In the genomic region with DNA sequence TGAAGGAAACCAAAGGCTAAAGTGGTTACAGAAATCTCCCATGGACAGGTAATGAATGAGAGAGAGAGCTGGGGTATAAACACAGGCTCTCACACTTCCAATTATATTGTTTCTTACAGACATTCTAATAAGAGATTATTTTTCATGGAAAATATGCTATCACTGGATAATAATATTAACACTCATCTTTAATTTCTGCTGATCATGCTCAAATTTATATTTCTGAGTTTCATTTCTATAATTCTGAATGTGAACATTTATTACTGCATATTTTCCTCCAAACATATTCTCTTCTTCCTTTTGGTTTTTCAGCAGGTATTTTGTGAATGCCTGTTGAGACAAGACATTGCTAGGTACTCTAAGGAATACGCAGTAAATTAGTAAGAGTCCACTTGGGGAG, we compare ENCODE assay signal across 26 cellular contexts.
"Had no signal": no experiment of that assay in that cellular context is flagged by ENCODE, and none has a peak within 500 bp of the region (broad histone marks: within the 10 kb centered on the region; RNA-seq: fewer than 3 reads in every experiment).

No MANE protein-coding gene starts in this region.

- H3K9me3 ChIP-seq: colonic mucosa, esophagus squamous epithelium, gastrocnemius medialis, heart right ventricle, left lung, lower lobe of right lung, mucosa of descending colon had no signal

- FAIRE-seq: endometrium, islet of Langerhans, keratinocyte had no signal

- H3K4me3 ChIP-seq: colonic mucosa, esophagus squamous epithelium, gastrocnemius medialis, heart right ventricle, left lung, lower lobe of right lung, mucosa of descending colon had no signal

- H3K27me3 ChIP-seq: colonic mucosa, esophagus squamous epithelium, gastrocnemius medialis, heart right ventricle, left lung had no signal

- H3K4me1 ChIP-seq: colonic mucosa, esophagus squamous epithelium, gastrocnemius medialis, left lung, lower lobe of right lung had no signal

- H3K27ac ChIP-seq: colonic mucosa, epithelial cell of prostate, esophagus squamous epithelium, gastrocnemius medialis, heart right ventricle, left lung, lower lobe of right lung had no signal

- H3K36me3 ChIP-seq: colonic mucosa, esophagus squamous epithelium, gastrocnemius medialis, heart right ventricle, left lung, lower lobe of right lung had no signal

- ATAC-seq: effector memory CD8-positive, alpha-beta T cell; esophagus mucosa; gastrocnemius medialis; heart right ventricle; left cardiac atrium; left lung; left ventricle myocardium superior; lower lobe of right lung; mucosa of descending colon had no signal

- DNase-seq: colonic mucosa; cortex of kidney; effector CD8-positive, alpha-beta T cell; effector memory CD8-positive, alpha-beta T cell; endodermal cell; erythroblast; esophagus squamous epithelium; foreskin fibroblast; foreskin melanocyte; gastrocnemius medialis; glutamatergic neuron; head of caudate nucleus; heart right ventricle; hippocampal formation; left cardiac atrium; left lung; left ventricle myocardium superior; lower lobe of right lung; mesenchymal stem cell; mucosa of descending colon; naive B cell had no signal
